1 cellular context compared by ENCODE assay signal in the genomic region with DNA sequence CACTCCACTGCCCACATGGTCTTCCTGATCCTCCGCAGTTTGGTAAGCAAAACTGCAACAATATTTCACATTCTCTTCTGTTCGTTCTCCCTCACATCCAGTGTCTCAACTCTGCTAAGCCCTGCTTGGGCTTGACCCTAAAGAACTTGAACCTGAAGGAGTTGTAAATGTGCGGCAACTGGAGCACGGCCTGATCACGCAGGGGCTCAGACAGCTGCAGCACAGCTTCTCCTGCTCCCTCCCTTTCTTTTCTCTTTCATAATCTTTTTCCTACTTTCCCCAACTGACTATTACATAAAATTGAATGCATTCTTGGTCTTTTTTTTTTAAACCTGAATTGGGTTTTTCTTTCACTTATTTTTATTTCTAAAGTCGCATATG.
TF ChIP-seq lines count a peak whose summit lies in the region.

No MANE protein-coding gene starts in this region.

TF ChIP-seq in GM12878, 131 proteins besides CTCF, POLR2A, EP300 and RAD21:
- TF ChIP-seq MEF2B (IDR thresholded peaks at IDR 0.05; ENCODE audit: partially characterized antibody, poor library complexity, severe bottlenecking), result no peak
- TF ChIP-seq, protein P1, sequence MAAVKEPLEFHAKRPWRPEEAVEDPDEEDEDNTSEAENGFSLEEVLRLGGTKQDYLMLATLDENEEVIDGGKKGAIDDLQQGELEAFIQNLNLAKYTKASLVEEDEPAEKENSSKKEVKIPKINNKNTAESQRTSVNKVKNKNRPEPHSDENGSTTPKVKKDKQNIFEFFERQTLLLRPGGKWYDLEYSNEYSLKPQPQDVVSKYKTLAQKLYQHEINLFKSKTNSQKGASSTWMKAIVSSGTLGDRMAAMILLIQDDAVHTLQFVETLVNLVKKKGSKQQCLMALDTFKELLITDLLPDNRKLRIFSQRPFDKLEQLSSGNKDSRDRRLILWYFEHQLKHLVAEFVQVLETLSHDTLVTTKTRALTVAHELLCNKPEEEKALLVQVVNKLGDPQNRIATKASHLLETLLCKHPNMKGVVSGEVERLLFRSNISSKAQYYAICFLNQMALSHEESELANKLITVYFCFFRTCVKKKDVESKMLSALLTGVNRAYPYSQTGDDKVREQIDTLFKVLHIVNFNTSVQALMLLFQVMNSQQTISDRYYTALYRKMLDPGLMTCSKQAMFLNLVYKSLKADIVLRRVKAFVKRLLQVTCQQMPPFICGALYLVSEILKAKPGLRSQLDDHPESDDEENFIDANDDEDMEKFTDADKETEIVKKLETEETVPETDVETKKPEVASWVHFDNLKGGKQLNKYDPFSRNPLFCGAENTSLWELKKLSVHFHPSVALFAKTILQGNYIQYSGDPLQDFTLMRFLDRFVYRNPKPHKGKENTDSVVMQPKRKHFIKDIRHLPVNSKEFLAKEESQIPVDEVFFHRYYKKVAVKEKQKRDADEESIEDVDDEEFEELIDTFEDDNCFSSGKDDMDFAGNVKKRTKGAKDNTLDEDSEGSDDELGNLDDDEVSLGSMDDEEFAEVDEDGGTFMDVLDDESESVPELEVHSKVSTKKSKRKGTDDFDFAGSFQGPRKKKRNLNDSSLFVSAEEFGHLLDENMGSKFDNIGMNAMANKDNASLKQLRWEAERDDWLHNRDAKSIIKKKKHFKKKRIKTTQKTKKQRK (IDR thresholded peaks at IDR 0.05; ENCODE audit: low read depth, low read length), result no peak
- TF ChIP-seq, protein P2, sequence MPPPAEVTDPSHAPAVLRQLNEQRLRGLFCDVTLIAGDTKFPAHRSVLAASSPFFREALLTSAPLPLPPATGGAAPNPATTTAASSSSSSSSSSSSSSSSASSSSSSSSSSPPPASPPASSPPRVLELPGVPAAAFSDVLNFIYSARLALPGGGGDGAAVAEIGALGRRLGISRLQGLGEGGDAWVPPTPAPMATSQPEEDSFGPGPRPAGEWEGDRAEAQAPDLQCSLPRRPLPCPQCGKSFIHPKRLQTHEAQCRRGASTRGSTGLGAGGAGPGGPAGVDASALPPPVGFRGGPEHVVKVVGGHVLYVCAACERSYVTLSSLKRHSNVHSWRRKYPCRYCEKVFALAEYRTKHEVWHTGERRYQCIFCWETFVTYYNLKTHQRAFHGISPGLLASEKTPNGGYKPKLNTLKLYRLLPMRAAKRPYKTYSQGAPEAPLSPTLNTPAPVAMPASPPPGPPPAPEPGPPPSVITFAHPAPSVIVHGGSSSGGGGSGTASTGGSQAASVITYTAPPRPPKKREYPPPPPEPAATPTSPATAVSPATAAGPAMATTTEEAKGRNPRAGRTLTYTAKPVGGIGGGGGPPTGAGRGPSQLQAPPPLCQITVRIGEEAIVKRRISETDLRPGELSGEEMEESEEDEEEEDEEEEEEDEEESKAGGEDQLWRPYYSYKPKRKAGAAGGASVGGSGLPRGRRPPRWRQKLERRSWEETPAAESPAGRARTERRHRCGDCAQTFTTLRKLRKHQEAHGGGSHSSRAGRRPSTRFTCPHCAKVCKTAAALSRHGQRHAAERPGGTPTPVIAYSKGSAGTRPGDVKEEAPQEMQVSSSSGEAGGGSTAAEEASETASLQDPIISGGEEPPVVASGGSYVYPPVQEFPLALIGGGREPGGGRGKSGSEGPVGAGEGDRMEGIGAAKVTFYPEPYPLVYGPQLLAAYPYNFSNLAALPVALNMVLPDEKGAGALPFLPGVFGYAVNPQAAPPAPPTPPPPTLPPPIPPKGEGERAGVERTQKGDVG (CRISPR knock-in tag; IDR thresholded peaks at IDR 0.05), result 0 out of 2 replicates have a peak, but pooled peaks have one; percentile 27
- TF ChIP-seq TAF1 (IDR thresholded peaks at IDR 0.05; ENCODE audit: borderline replicate concordance, low read depth, low read length), result no peak
- 0 out of 2 replicates have a peak, but pooled peaks have one; percentile 43 for TF ChIP-seq SMARCA5 (IDR thresholded peaks at IDR 0.05)
